Comparison of ENCODE assay signal across 8 cellular contexts in genomic region chr22:37486224-37486845, GRCh38. TPM values are rescaled to one million over a fixed set of nuclear protein-coding genes. Genes with fewer than 3 reads are reported as not detected.
DNase-seq lines count a peak whose midpoint lies in the region; ATAC-seq and TF ChIP-seq lines count a peak whose summit lies in the region.

A gene with protein sequence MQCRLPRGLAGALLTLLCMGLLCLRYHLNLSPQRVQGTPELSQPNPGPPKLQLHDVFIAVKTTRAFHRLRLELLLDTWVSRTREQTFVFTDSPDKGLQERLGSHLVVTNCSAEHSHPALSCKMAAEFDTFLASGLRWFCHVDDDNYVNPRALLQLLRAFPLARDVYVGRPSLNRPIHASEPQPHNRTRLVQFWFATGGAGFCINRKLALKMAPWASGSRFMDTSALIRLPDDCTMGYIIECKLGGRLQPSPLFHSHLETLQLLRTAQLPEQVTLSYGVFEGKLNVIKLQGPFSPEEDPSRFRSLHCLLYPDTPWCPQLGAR (minus strand): TSS chr22:37486384. CDS start chr22:37486177, 207 bp downstream.

- peaks cover 49% of the 10 kb centered on the region for H3K79me2 ChIP-seq in SU-DHL-6 (ENCODE audit: insufficient read depth, low read length)

- peak within 1 kb of the TSS; percentile 96 for H3K9ac ChIP-seq in BLaER1
- peak within 1 kb of the TSS; percentile 97 for H3K9ac ChIP-seq in SU-DHL-6 (ENCODE audit: low read length)

- H3F3A ChIP-seq in SU-DHL-6 (ENCODE audit: insufficient read depth), result 0 out of 2 replicates have a peak, but pooled peaks cover 6% of the 10 kb centered on the region

- peaks cover 58% of the 10 kb centered on the region for H3K4me1 Mint-ChIP-seq in activated naive CD8-positive, alpha-beta T cell (ENCODE audit: low read depth)

- H3K4me3 Mint-ChIP-seq in activated naive CD8-positive, alpha-beta T cell, result peak within 1 kb of the TSS; percentile 91

- H3K27ac Mint-ChIP-seq in activated naive CD8-positive, alpha-beta T cell, result peak within 1 kb of the TSS; percentile 92

- peak within 1 kb of the TSS; percentile 99 for H3K4me2 ChIP-seq in BLaER1
- H3K4me2 ChIP-seq in SU-DHL-6 (ENCODE audit: low read depth, low read length, poor library complexity, severe bottlenecking), result peak within 1 kb of the TSS; percentile 86

- H3K27ac ChIP-seq in BLaER1 (peak within 1 kb of the TSS; percentile 99), SU-DHL-6 (ENCODE audit: low read depth, low read length) (peak within 1 kb of the TSS; percentile 83), heart right ventricle (peak within 1 kb of the TSS; percentile 68 to 97 (median 86))

- no peaks in the 10 kb centered on the region for H3K27me3 Mint-ChIP-seq in activated naive CD8-positive, alpha-beta T cell

- H3K9me3 ChIP-seq in BLaER1, result no peaks in the 10 kb centered on the region
- H3K9me3 ChIP-seq in SU-DHL-6 (ENCODE audit: insufficient read depth, low read length), result no peaks in the 10 kb centered on the region
- H3K9me3 ChIP-seq in heart right ventricle, result no peaks in the 10 kb centered on the region

- TF ChIP-seq CTCF in SU-DHL-6 (IDR thresholded peaks at IDR 0.05; ENCODE audit: insufficient read depth, low read length, poor library complexity, severe bottlenecking) (no peak), heart right ventricle (IDR thresholded peaks at IDR 0.05) (no peak)

- peak; percentile 96 for DNase-seq in GM19238 (ENCODE audit: insufficient read length, low spot score)
- DNase-seq in HT1080 (ENCODE audit: low read depth), result peak; percentile 36
- DNase-seq in heart right ventricle, result peak; percentile 66 to 74
- peak; percentile 42 for DNase-seq in renal cortical epithelial cell (ENCODE audit: low read depth)
- no peak for DNase-seq in amniotic stem cell (lab: John Stamatoyannopoulos, UW)

- H3K27me3 ChIP-seq in BLaER1 (no peaks in the 10 kb centered on the region), SU-DHL-6 (ENCODE audit: low read length) (no peaks in the 10 kb centered on the region), heart right ventricle (peaks cover 0 to 20% (median 0%) of the 10 kb centered on the region in 7 donors)

- peaks cover 14% of the 10 kb centered on the region for H3K36me3 ChIP-seq in BLaER1
- no peaks in the 10 kb centered on the region for H3K36me3 ChIP-seq in SU-DHL-6 (ENCODE audit: low read length)
- peaks cover 0 to 22% (median 0%) of the 10 kb centered on the region in 9 donors for H3K36me3 ChIP-seq in heart right ventricle

- H3K9me2 ChIP-seq in SU-DHL-6 (replicated peaks; ENCODE audit: insufficient read depth, low read length), result no peaks in the 10 kb centered on the region

- no peak within 1 kb of the TSS for H2AFZ ChIP-seq in SU-DHL-6 (ENCODE audit: low read depth, low read length, severe bottlenecking)

- 4 to 5% methylated on average over 24 of the region's 24 CpGs for WGBS in heart right ventricle, 2 donors

- H3K4me1 ChIP-seq in BLaER1, result peaks cover 78% of the 10 kb centered on the region
- peaks cover 0 to 44% (median 33%) of the 10 kb centered on the region in 9 donors for H3K4me1 ChIP-seq in heart right ventricle

- ATAC-seq in heart right ventricle, result peak; percentile 64 to 84 (median 77)

- H4K20me1 ChIP-seq in BLaER1 (peaks cover 18% of the 10 kb centered on the region), SU-DHL-6 (ENCODE audit: low read depth, low read length) (no peaks in the 10 kb centered on the region)

- H3K4me3 ChIP-seq in BLaER1, result peak within 1 kb of the TSS; percentile 86
- peak within 1 kb of the TSS; percentile 81 for H3K4me3 ChIP-seq in SU-DHL-6 (ENCODE audit: insufficient read depth, low read length, poor library complexity, severe bottlenecking)
- peak within 1 kb of the TSS in 9 of 10 donors; percentile 34 to 74 (median 53) for H3K4me3 ChIP-seq in heart right ventricle

- H3K9me3 Mint-ChIP-seq in activated naive CD8-positive, alpha-beta T cell (ENCODE audit: low read depth), result no peaks in the 10 kb centered on the region

- peaks cover 3% of the 10 kb centered on the region for H3K36me3 Mint-ChIP-seq in activated naive CD8-positive, alpha-beta T cell

- intact Hi-C loops in heart right ventricle (cut with DNase I), result loop anchor here in 1 of 10 donors (2.0 kb wide), 1 partner anchor 14 kb away; no protein-coding TSS in a partner anchor

RNA-seq across cellular contexts. Expression of the gene that starts here (rescaled TPM):
- total RNA-seq in HT1080 (2014; rRNA removed; shearing (Covaris generic)), result not detected in 2 replicates
- polyA plus RNA-seq in HT1080 (2015; cell fraction: cytosol; rRNA removed), result 0.05 and 0.08 TPM in 2 replicates
- polyA plus RNA-seq in HT1080 (2015; cell fraction: nucleus; rRNA removed), result 0.49 and 0.85 TPM in 2 replicates
- total RNA-seq in heart right ventricle, result 10 to 100 TPM in 4 of 10 donors, 1 to 10 TPM in 6; 5.1 to 19.4 (median 8.5) TPM
- polyA plus RNA-seq in heart right ventricle, result 10 to 100 TPM in 1 of 2 donors, 1 to 10 TPM in 1; 8.9 to 15.8 TPM
- total RNA-seq in renal cortical epithelial cell, result 1.1 and 2.6 TPM in 2 replicates

Comparison
In these comparisons a context has a peak if more than half of its experiments do, and no peak if none do; other contexts are left out.
1. Peak in DNase-seq in HT1080; RNA of the gene not detected or under 1 TPM.